10 cellular contexts compared by ENCODE assay signal in genomic region chr10:56359837-56360236, GRCh38. TPM values are rescaled to one million over a fixed set of nuclear protein-coding genes. Genes with fewer than 3 reads are reported as not detected.
DNase-seq lines count a peak whose midpoint lies in the region; ATAC-seq and TF ChIP-seq lines count a peak whose summit lies in the region.
"Had no signal": no experiment of that assay in that cellular context is flagged by ENCODE, and none has a peak within 500 bp of the region (broad histone marks: within the 10 kb centered on the region; RNA-seq: fewer than 3 reads in every experiment).

No MANE protein-coding gene starts in this region.

- H3K4me3 ChIP-seq in AG04449 (ENCODE audit: low read depth, low read length) (peak overlapping the region; percentile 82), HAP-1 (peak overlapping the region; percentile 71), iPS-20b (ENCODE audit: low read length) (peak overlapping the region; percentile 92), left lung (peak overlapping the region in 1 of 2 donors; percentile 64)

- no peaks in the 10 kb centered on the region for H3K9me3 ChIP-seq in HAP-1
- no peaks in the 10 kb centered on the region for H3K9me3 ChIP-seq in iPS-20b (ENCODE audit: insufficient read depth, low read depth, low read length)
- H3K9me3 ChIP-seq in left lung = no peaks in the 10 kb centered on the region

- H3K4me3 Mint-ChIP-seq in activated CD8-positive, alpha-beta T cell treated with anti-CD3 and anti-CD28 coated beads, Interleukin-2, amount 10 ng/mL, durations not matched to agents 7 days and 5 days = peak overlapping the region; percentile 97
- H3K4me3 Mint-ChIP-seq in endothelial cell (ENCODE audit: unreplicated experiment) = no peak overlapping the region

- DNase-seq in AG04449 (ENCODE audit: low read depth, low spot score) (no peak), HAP-1 (ENCODE audit: low spot score in 2 of 2) (no peak), endothelial cell (ENCODE audit: low spot score) (no peak), NCI-H748 (lab: John Stamatoyannopoulos, UW; ENCODE audit: unreplicated experiment) (no peak), left lung (no peak), DMS79 (lab: John Stamatoyannopoulos, UW) (no peak)
- no peak for DNase-seq in activated CD8-positive, alpha-beta T cell treated with anti-CD3 and anti-CD28 coated beads, Interleukin-2, amount 10 ng/mL, durations not matched to agents 7 days and 5 days
- DNase-seq: activated CD8-positive, alpha-beta memory T cell treated with anti-CD3 and anti-CD28 coated beads, Interleukin-2, amount 50 U/mL, for 48 hours; effector CD8-positive, alpha-beta T cell had no signal

- peak overlapping the region; percentile 95 for H3K27ac Mint-ChIP-seq in activated CD8-positive, alpha-beta T cell treated with anti-CD3 and anti-CD28 coated beads, Interleukin-2, amount 10 ng/mL, durations not matched to agents 7 days and 5 days
- no peak overlapping the region for H3K27ac Mint-ChIP-seq in endothelial cell (ENCODE audit: unreplicated experiment)

- H3K36me3 Mint-ChIP-seq in activated CD8-positive, alpha-beta T cell treated with anti-CD3 and anti-CD28 coated beads, Interleukin-2, amount 10 ng/mL, durations not matched to agents 7 days and 5 days (ENCODE audit: low read depth) = peaks cover 56% of the 10 kb centered on the region
- H3K36me3 Mint-ChIP-seq in endothelial cell (ENCODE audit: low read depth, unreplicated experiment) = peaks cover 19% of the 10 kb centered on the region

- H3K4me1 ChIP-seq in HAP-1 (no peaks in the 10 kb centered on the region), iPS-20b (ENCODE audit: insufficient read depth, low read length) (peaks cover 7% of the 10 kb centered on the region; the same call in 1 of the 2 replicates), left lung (peaks cover 5 to 10% of the 10 kb centered on the region in 2 donors)

- peak overlapping the region; percentile 93; the same call in 1 of the 2 replicates for H3K9ac ChIP-seq in iPS-20b (ENCODE audit: low read depth, low read length)

- H3K27ac ChIP-seq in iPS-20b (ENCODE audit: low read length) = no peak overlapping the region
- no peak overlapping the region for H3K27ac ChIP-seq in left lung

- in situ Hi-C loops in HAP-1 (cut with MboI; ENCODE audit: low sequenced_read_pairs) = no loop called here

- H3K4me1 Mint-ChIP-seq in activated CD8-positive, alpha-beta T cell treated with anti-CD3 and anti-CD28 coated beads, Interleukin-2, amount 10 ng/mL, durations not matched to agents 7 days and 5 days (ENCODE audit: low read depth) = peaks cover 44% of the 10 kb centered on the region
- peaks cover 15% of the 10 kb centered on the region for H3K4me1 Mint-ChIP-seq in endothelial cell (ENCODE audit: unreplicated experiment)

- no peak for ATAC-seq in activated CD8-positive, alpha-beta T cell treated with anti-CD3 and anti-CD28 coated beads, Interleukin-2, amount 10 ng/mL, durations not matched to agents 7 days and 5 days
- ATAC-seq in left lung = no peak

- peaks cover 41% of the 10 kb centered on the region for H3K36me3 ChIP-seq in HAP-1 (replicated peaks)
- H3K36me3 ChIP-seq in iPS-20b (ENCODE audit: insufficient read depth, low read depth, low read length) = peaks cover 51% of the 10 kb centered on the region
- no peaks in the 10 kb centered on the region for H3K36me3 ChIP-seq in left lung

- POLR2A ChIA-PET in AG04449 (lab: Yijun Ruan, JAX) = no interaction called here
- POLR2A ChIA-PET in activated CD8-positive, alpha-beta T cell treated with anti-CD3 and anti-CD28 coated beads, Interleukin-2, amount 10 ng/mL, durations not matched to agents 7 days and 5 days (lab: Charles Lee) = interaction anchor here (0.6 to 1.3 kb wide), 2 partner anchors 9 to 11 kb away, joined by 3 to 5 read pairs; no protein-coding TSS in a partner anchor

- TF ChIP-seq CTCF in AG04449 (IDR thresholded peaks at IDR 0.05; ENCODE audit: insufficient read depth, low read length, missing control alignments) = no peak
- no peak for TF ChIP-seq CTCF in endothelial cell (IDR thresholded peaks at IDR 0.05; ENCODE audit: unreplicated experiment)
- no peak for TF ChIP-seq CTCF in left lung (IDR thresholded peaks at IDR 0.05)

- no peaks in the 10 kb centered on the region for H3K27me3 ChIP-seq in HAP-1 (ENCODE audit: low read depth)
- H3K27me3 ChIP-seq in iPS-20b (ENCODE audit: insufficient read depth, low read length) = no peaks in the 10 kb centered on the region
- no peaks in the 10 kb centered on the region for H3K27me3 ChIP-seq in left lung

- H3K27me3 Mint-ChIP-seq in activated CD8-positive, alpha-beta T cell treated with anti-CD3 and anti-CD28 coated beads, Interleukin-2, amount 10 ng/mL, durations not matched to agents 7 days and 5 days (ENCODE audit: low read depth) = no peaks in the 10 kb centered on the region
- peaks cover 7% of the 10 kb centered on the region for H3K27me3 Mint-ChIP-seq in endothelial cell (ENCODE audit: unreplicated experiment)

- CTCF ChIA-PET in AG04449 (lab: Yijun Ruan, JAX) = no interaction called here
- CTCF ChIA-PET in activated CD8-positive, alpha-beta T cell treated with anti-CD3 and anti-CD28 coated beads, Interleukin-2, amount 10 ng/mL, durations not matched to agents 7 days and 5 days (lab: Charles Lee) = no interaction called here

- intact Hi-C loops in left lung (cut with DNase I) = no loop called here

- no peaks in the 10 kb centered on the region for H3K9me3 Mint-ChIP-seq in activated CD8-positive, alpha-beta T cell treated with anti-CD3 and anti-CD28 coated beads, Interleukin-2, amount 10 ng/mL, durations not matched to agents 7 days and 5 days (ENCODE audit: insufficient read depth)
- no peaks in the 10 kb centered on the region for H3K9me3 Mint-ChIP-seq in endothelial cell (ENCODE audit: unreplicated experiment)

RNA-seq across cellular contexts. Expression of gene ZWINT, which starts 1.2 kb away (rescaled TPM):
- total RNA-seq in activated CD8-positive, alpha-beta T cell treated with anti-CD3 and anti-CD28 coated beads, Interleukin-2, amount 10 ng/mL, durations not matched to agents 7 days and 5 days = 100 to 1,000 TPM; 119 to 123 TPM
- total RNA-seq in endothelial cell (ENCODE audit: unreplicated experiment) (36.7 TPM), left lung (10 to 100 TPM; 15.3 to 15.7 TPM)
